Comparison of ENCODE assay signal across 8 cellular contexts in the genomic region with DNA sequence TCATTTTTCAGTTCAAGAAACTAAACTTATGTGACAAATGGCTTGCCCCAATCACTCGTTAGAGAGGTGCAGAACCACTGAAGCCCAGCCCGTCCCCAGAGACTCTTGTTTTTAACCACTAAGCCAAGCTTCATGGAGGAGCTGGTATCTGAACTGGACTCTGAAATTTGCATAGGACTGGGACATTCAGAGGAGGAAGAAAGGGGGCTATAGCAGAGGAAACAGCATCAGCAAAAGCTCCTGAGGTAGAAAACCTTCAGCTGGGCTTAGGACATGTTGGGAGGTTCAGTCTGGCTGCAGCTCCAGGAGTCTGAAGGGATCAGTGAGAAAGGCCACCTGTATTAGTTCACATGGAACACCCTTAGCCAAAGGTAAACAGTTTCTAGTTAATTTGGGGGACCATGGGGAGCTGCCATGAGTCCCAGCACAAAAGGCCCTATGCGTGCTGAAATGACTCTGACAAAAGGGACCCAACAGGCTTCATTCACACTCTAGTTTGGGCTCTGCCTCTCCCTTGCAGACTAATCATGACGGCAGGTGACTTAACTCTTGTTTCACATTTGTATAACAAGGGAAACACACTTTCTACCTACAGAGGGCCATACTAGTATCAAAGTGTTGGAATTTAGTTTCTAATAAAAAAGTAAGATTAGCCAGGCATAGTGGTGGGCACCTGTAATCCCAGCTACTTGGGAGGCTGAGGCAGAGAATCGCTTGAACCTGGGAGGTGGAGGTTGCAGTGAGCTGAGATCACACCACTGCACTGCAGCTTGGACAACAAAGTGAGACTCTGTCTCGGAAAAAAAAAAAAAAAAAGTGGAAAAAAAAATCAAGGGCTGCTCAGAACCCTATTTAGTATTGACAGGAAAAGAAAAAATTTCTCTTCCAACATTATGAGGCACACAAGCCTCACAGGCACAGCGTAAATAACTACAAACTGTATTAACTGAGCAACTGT.
A peak's percentile ranks its signal among the peaks of the same experiment; 100 is the strongest.
DNase-seq lines count a peak whose midpoint lies in the region; ATAC-seq and TF ChIP-seq lines count a peak whose summit lies in the region.

No MANE protein-coding gene starts in this region.

- ATAC-seq in GM18517 (IDR thresholded peaks at IDR 0.05; ENCODE audit: unreplicated experiment) = peak; percentile 75
- ATAC-seq in GM21619 (IDR thresholded peaks at IDR 0.05; ENCODE audit: unreplicated experiment) = peak; percentile 77
- peak; percentile 64 for ATAC-seq in HG03175 (IDR thresholded peaks at IDR 0.05; ENCODE audit: unreplicated experiment)

- POLR2A ChIA-PET in HEK293T (lab: Yijun Ruan, JAX) = no interaction called here

- CTCF ChIA-PET in HEK293T (lab: Yijun Ruan, JAX) = no interaction called here

- DNase-seq in germinal center (ENCODE audit: low spot score) (peak; percentile 85), HEK293T (ENCODE audit: extremely low spot score) (no peak), NCI-H1930 (lab: John Stamatoyannopoulos, UW) (no peak), amniotic stem cell (lab: John Stamatoyannopoulos, UW) (no peak)
- no peak for DNase-seq in stimulated activated CD4-positive, alpha-beta T cell treated with anti-CD3 and anti-CD28 coated beads, Interleukin-15, amount 100 ng/mL, for 24 hours

TF ChIP-seq in HEK293T, 16 proteins besides CTCF, POLR2A, EP300 and RAD21:
- no peak for TF ChIP-seq L3MBTL2 (conservative IDR thresholded peaks at IDR 0.05)
- TF ChIP-seq HDGF (IDR thresholded peaks at IDR 0.05; ENCODE audit: borderline replicate concordance) = no peak
- no peak for TF ChIP-seq BHLHE40 (IDR thresholded peaks at IDR 0.05; ENCODE audit: borderline replicate concordance)
